Comparison of ENCODE assay signal across 8 cellular contexts in the genomic region with DNA sequence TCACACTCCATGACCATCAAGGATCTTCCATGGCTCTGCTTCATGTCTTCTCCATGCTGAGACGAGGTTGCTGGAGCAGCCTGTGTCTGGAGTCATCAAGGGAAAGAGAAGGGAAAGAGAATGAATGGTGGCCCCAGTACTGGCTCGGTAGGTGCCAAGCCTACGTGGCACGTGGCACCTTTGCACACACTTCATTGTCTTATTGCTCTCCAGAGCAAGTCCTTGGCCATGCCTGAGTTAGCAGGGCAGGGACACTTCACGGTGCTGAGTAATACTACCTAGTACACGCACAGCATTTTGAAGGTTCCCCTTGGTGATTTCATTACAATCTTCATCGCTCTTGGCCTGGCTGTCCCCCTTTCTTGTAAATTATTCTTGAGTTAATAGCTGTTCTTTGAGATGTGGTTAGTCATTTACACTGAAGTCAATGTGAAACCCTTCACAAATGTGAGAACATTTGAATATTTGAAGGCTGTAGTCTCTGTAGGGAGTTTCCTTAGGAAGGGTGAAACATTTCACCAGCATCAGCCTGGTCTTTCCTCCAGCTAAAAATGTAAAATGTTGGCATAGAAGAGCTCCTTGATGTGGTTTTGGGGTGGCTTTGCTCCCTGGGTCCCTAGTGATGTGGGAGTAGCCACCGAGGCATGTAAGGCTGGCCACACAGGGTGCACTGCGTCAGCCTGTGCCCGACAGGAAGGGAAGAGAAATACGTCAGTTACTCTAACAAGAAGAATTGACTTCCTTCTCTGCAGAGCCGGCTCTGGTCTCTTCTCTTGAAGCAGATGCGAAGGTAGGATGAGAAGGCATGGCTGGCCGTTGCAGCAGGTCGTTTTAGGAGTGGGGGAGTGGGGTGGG. TPM values are rescaled to one million over a fixed set of nuclear protein-coding genes. Genes with fewer than 3 reads are reported as not detected.
DNase-seq lines count a peak whose midpoint lies in the region; ATAC-seq and TF ChIP-seq lines count a peak whose summit lies in the region.

TSS of gene SYTL3 (plus strand) at position 766 of the 855 bp plus-strand sequence. CDS start 13,215 bp downstream, outside the sequence.

- no TSS peak for BruUV-seq in Panc1 (replicated peaks; lab: Mats Ljungman, UMichigan)

- in situ Hi-C loops in Panc1 (cut with HindIII; ENCODE audit: low pct_unique_long_range_greater_than_20kb, low sequenced_read_pairs): no loop called here

- H3K4me3 ChIP-seq in Panc1 (ENCODE audit: low read depth in 2 of 2, low read length in 2 of 2) (no peak within 1 kb of the TSS), right atrium auricular region (no peak within 1 kb of the TSS)

- H3K36me3 ChIP-seq in Panc1 (ENCODE audit: control insufficient read depth, insufficient read depth, low read length) (no peaks in the 10 kb centered on the region), right atrium auricular region (no peaks in the 10 kb centered on the region)

- H3K4me1 ChIP-seq in Panc1 (ENCODE audit: control insufficient read depth, insufficient read depth, low read length) (peaks cover 28% of the 10 kb centered on the region), right atrium auricular region (peaks cover 0 to 39% of the 10 kb centered on the region in 2 donors)

- intact Hi-C loops in Panc1 (cut with micrococcal nuclease; ENCODE audit: unreplicated experiment): no loop called here

- ATAC-seq in GM18870 (IDR thresholded peaks at IDR 0.05; ENCODE audit: unreplicated experiment): peak; percentile 50
- ATAC-seq in HG03025 (IDR thresholded peaks at IDR 0.05; ENCODE audit: low FRiP score, unreplicated experiment): peak; percentile 52
- ATAC-seq in Panc1: peak; percentile 32; the same call in 1 of the 2 replicates

- H3K9me3 ChIP-seq in Panc1 (ENCODE audit: control insufficient read depth, insufficient read depth, low read depth, low read length) (no peaks in the 10 kb centered on the region), right atrium auricular region (no peaks in the 10 kb centered on the region)

- H3K27ac ChIP-seq in Panc1 (ENCODE audit: low read length): no peak within 1 kb of the TSS
- peak within 1 kb of the TSS; percentile 52 to 70 for H3K27ac ChIP-seq in right atrium auricular region

- no peak for TF ChIP-seq CTCF in Panc1 (IDR thresholded peaks at IDR 0.05)
- no peak for TF ChIP-seq CTCF in right atrium auricular region (IDR thresholded peaks at IDR 0.05)

- POLR2A ChIA-PET in Panc1 (lab: Charles Lee): interaction anchor here (0.6 to 0.7 kb wide), 2 partner anchors 53 to 90 kb away, joined by 3 read pairs; no protein-coding TSS in a partner anchor
- POLR2A ChIA-PET in HEK293T (lab: Yijun Ruan, JAX): interaction anchor here (0.6 kb wide), 1 partner anchor 1566 kb away, joined by 3 read pairs; no protein-coding TSS in a partner anchor

- CTCF ChIA-PET in Panc1 (lab: Charles Lee) (no interaction called here), HEK293T (lab: Yijun Ruan, JAX) (interaction anchor here (1.2 to 3.2 kb wide), 2 partner anchors 10 to 20 kb away, joined by 4 to 12 read pairs; no protein-coding TSS in a partner anchor)

- H3K27me3 ChIP-seq in Panc1 (ENCODE audit: control insufficient read depth, insufficient read depth, low read length) (no peaks in the 10 kb centered on the region), right atrium auricular region (no peaks in the 10 kb centered on the region)

- DNase-seq in Panc1 (ENCODE audit: low read depth, low spot score): no peak
- peak; percentile 56 for DNase-seq in activated effector memory CD4-positive, alpha-beta T cell treated with Interleukin-2 at 50 U/mL for 16 hours
- peak; percentile 69 for DNase-seq in right atrium auricular region (ENCODE audit: low spot score)
- peak; percentile 73 for DNase-seq in stimulated activated CD4-positive, alpha-beta T cell treated with anti-CD3 and anti-CD28 coated beads, Interleukin-4, amount 100 ng/mL, for 1 hour
- DNase-seq in HEK293T (ENCODE audit: extremely low spot score): no peak
- DNase-seq in GM19238 (ENCODE audit: insufficient read length, low spot score): no peak

TF ChIP-seq in HEK293T, 16 proteins besides CTCF, POLR2A, EP300 and RAD21:
- TF ChIP-seq ZNF384 (IDR thresholded peaks at IDR 0.05) (no peak), CTBP1 (IDR thresholded peaks at IDR 0.05; ENCODE audit: borderline replicate concordance) (no peak), ELF4 (IDR thresholded peaks at IDR 0.05) (no peak), NFRKB (IDR thresholded peaks at IDR 0.05) (no peak), ARNT (IDR thresholded peaks at IDR 0.05) (no peak), FOXM1 (IDR thresholded peaks at IDR 0.05; ENCODE audit: borderline replicate concordance) (no peak), LEF1 (IDR thresholded peaks at IDR 0.05; ENCODE audit: borderline replicate concordance) (no peak)

RNA-seq across cellular contexts. Expression of gene SYTL3, which starts in this region (rescaled TPM):
- total RNA-seq in Panc1 (2021; ENCODE audit: unreplicated experiment) (1.4 TPM), right atrium auricular region (1 to 10 TPM; 4.2 to 5.6 TPM)
- polyA plus RNA-seq in Panc1 (2012; ENCODE audit: insufficient read length): 0.64 TPM

Comparison
In these comparisons a context has a peak if more than half of its experiments do, and no peak if none do; other contexts are left out.
1. DNase-seq: peak in activated effector memory CD4-positive, alpha-beta T cell treated with Interleukin-2 at 50 U/mL for 16 hours (single experiment), right atrium auricular region (single experiment) and stimulated activated CD4-positive, alpha-beta T cell treated with anti-CD3 and anti-CD28 coated beads, Interleukin-4, amount 100 ng/mL, for 1 hour (single experiment); none in Panc1 (single experiment), HEK293T (single experiment) and GM19238 (single experiment).
2. Peak in every context shown above with its lines, with median percentiles within 50 percentile points of each other: ATAC-seq.